Comparison of ENCODE assay signal across 7 cellular contexts in genomic region chr3:122365582-122366378, GRCh38. TPM values are rescaled to one million over a fixed set of nuclear protein-coding genes. Genes with fewer than 3 reads are reported as not detected.
DNase-seq lines count a peak whose midpoint lies in the region; ATAC-seq and TF ChIP-seq lines count a peak whose summit lies in the region.
"Not testable (repeated sequence)": the region's sequence is repeated elsewhere in the genome, so short reads cannot be mapped to it uniquely, and the experiment has no call there.

No MANE protein-coding gene starts in this region.

- H3K27me3 Mint-ChIP-seq in activated naive CD8-positive, alpha-beta T cell treated with anti-CD3 and anti-CD28 coated beads for 36 hours: not testable (repeated sequence)

- not testable (repeated sequence) for H3K4me3 ChIP-seq in HEK293 (ENCODE audit: low read depth, low read length); esophagus (ENCODE audit: low read depth in 1 of 2, low read length in 2 of 2); right lobe of liver

- peaks cover 10% of the 10 kb centered on the region for H3K36me3 Mint-ChIP-seq in activated naive CD8-positive, alpha-beta T cell treated with anti-CD3 and anti-CD28 coated beads for 36 hours

- peak overlapping the region; percentile 71 for H3K27ac Mint-ChIP-seq in activated naive CD8-positive, alpha-beta T cell treated with anti-CD3 and anti-CD28 coated beads for 36 hours

- H3K9me3 ChIP-seq in HEK293 (ENCODE audit: control insufficient read depth, insufficient read depth, low read depth, low read length); esophagus (ENCODE audit: control insufficient read depth in 2 of 2, insufficient read depth in 1 of 2, low read depth in 1 of 2, low read length in 1 of 2); right lobe of liver: not testable (repeated sequence)

- H3K36me3 ChIP-seq in HEK293 (ENCODE audit: control insufficient read depth in 2 of 2, insufficient read depth in 1 of 2, low read length in 2 of 2): peaks cover 14 to 68% of the 10 kb centered on the region in 2 experiments
- H3K36me3 ChIP-seq in esophagus (ENCODE audit: control insufficient read depth in 2 of 2, insufficient read depth in 2 of 2, low read length in 1 of 2); right lobe of liver: not testable (repeated sequence)

- not testable (repeated sequence) for H3K9me3 Mint-ChIP-seq in activated naive CD8-positive, alpha-beta T cell treated with anti-CD3 and anti-CD28 coated beads for 36 hours

- ATAC-seq in GM18511 (IDR thresholded peaks at IDR 0.05; ENCODE audit: unreplicated experiment): peak; percentile 92
- ATAC-seq in HG03565 (IDR thresholded peaks at IDR 0.05; ENCODE audit: unreplicated experiment): peak; percentile 73
- ATAC-seq in right lobe of liver: peak; percentile 85 to 96 (median 91)

- not testable (repeated sequence) for H3K4me3 Mint-ChIP-seq in activated naive CD8-positive, alpha-beta T cell treated with anti-CD3 and anti-CD28 coated beads for 36 hours

- not testable (repeated sequence) for H3K4me1 Mint-ChIP-seq in activated naive CD8-positive, alpha-beta T cell treated with anti-CD3 and anti-CD28 coated beads for 36 hours

- H3K27me3 ChIP-seq in esophagus (ENCODE audit: control insufficient read depth in 1 of 2, insufficient read depth in 2 of 2, low read length in 2 of 2); right lobe of liver: not testable (repeated sequence)

- POLR2A ChIA-PET in HEK293 (lab: Yijun Ruan, JAX): not testable (repeated sequence)

- TF ChIP-seq POLR2A in right lobe of liver (IDR thresholded peaks at IDR 0.05): not testable (repeated sequence)

- CTCF ChIA-PET in HEK293 (lab: Yijun Ruan, JAX): interaction anchor here (0.7 to 1.3 kb wide), 2 partner anchors 27 to 76 kb away, joined by 4 read pairs; no protein-coding TSS in a partner anchor

- H3K4me1 ChIP-seq in HEK293 (ENCODE audit: control insufficient read depth, insufficient read depth, low read length); esophagus (ENCODE audit: control insufficient read depth in 2 of 2, insufficient read depth in 2 of 2, low read length in 1 of 2): not testable (repeated sequence)
- H3K4me1 ChIP-seq in right lobe of liver: peaks cover 0 to 47% (median 11%) of the 10 kb centered on the region in 4 donors

- not testable (repeated sequence) for H3K27ac ChIP-seq in HEK293 (ENCODE audit: extremely low read depth, low read depth, low read length)
- H3K27ac ChIP-seq in esophagus (ENCODE audit: low read depth in 2 of 2, low read length in 1 of 2): peak overlapping the region; percentile 71 to 89
- H3K27ac ChIP-seq in right lobe of liver: peak overlapping the region in 2 of 3 donors; percentile 70 to 72

- TF ChIP-seq CTCF in HEK293 (tag by site-specific recombination; IDR thresholded peaks at IDR 0.05): not testable (repeated sequence)
- TF ChIP-seq CTCF in right lobe of liver (IDR thresholded peaks at IDR 0.05): peak in 1 of 4 donors; percentile 4

- 75 to 84% methylated on average over 10 of the region's 10 CpGs for WGBS in esophagus, 2 donors
- WGBS in right lobe of liver (ENCODE audit: insufficient coverage, low coverage, low lambda C conversion rate, missing lambda C conversion rate): 58% methylated on average over 9 of the region's 10 CpGs

- DNase-seq in RKO (ENCODE audit: low spot score): peak; percentile 83
- not testable (repeated sequence) for DNase-seq in activated naive CD8-positive, alpha-beta T cell treated with anti-CD3 and anti-CD28 coated beads for 36 hours; right lobe of liver

- intact Hi-C loops in right lobe of liver (cut with DNase I): not testable (repeated sequence)

TF ChIP-seq in HEK293, 187 proteins besides CTCF, POLR2A, EP300 and RAD21:
- TF ChIP-seq ZNF555 (tag by site-specific recombination; conservative IDR thresholded peaks at IDR 0.05) (peak; percentile 50), ZNF623 (tag by site-specific recombination; IDR thresholded peaks at IDR 0.05) (peak; percentile 62), ZNF664 (tag by site-specific recombination; IDR thresholded peaks at IDR 0.05) (peak; percentile 13; the same call in 1 of the 2 replicates), ZNF426 (tag by site-specific recombination; IDR thresholded peaks at IDR 0.05) (peak; percentile 59), ZNF140 (tag by site-specific recombination; IDR thresholded peaks at IDR 0.05) (peak; percentile 47; the same call in 1 of the 2 replicates), ZNF518A (tag by site-specific recombination; conservative IDR thresholded peaks at IDR 0.05; ENCODE audit: low read depth) (peak; percentile 75), ZNF558 (tag by site-specific recombination; IDR thresholded peaks at IDR 0.05) (0 out of 2 replicates have a peak, but pooled peaks have one; percentile 19), ZNF394 (tag by site-specific recombination; IDR thresholded peaks at IDR 0.05; ENCODE audit: borderline replicate concordance) (peak; percentile 85; the same call in 1 of the 2 replicates), ZBTB11 (tag by site-specific recombination; conservative IDR thresholded peaks at IDR 0.05; ENCODE audit: low read depth) (peak; percentile 53)

RNA-seq across cellular contexts. Expression of gene MIX23, which starts 17.3 kb away (rescaled TPM):
- 100 to 1,000 TPM; 170 to 210 TPM for total RNA-seq in activated naive CD8-positive, alpha-beta T cell treated with anti-CD3 and anti-CD28 coated beads for 36 hours
- polyA plus RNA-seq in esophagus: 10 to 100 TPM; 32.9 to 41.9 TPM
- 10 to 100 TPM; 21.3 to 36.0 (median 27.1) TPM for total RNA-seq in right lobe of liver

RNA-seq across cellular contexts. Expression of gene FAM162A, which starts 18.2 kb away (rescaled TPM):
- total RNA-seq in activated naive CD8-positive, alpha-beta T cell treated with anti-CD3 and anti-CD28 coated beads for 36 hours: 100 to 1,000 TPM; 147 to 148 TPM
- 100 to 1,000 TPM; 242 TPM for polyA plus RNA-seq in esophagus
- total RNA-seq in right lobe of liver: 10 to 100 TPM; 26.9 to 57.0 (median 51.5) TPM

RNA-seq across cellular contexts. Expression of gene CSTA, which starts 40.7 kb away (rescaled TPM):
- total RNA-seq in activated naive CD8-positive, alpha-beta T cell treated with anti-CD3 and anti-CD28 coated beads for 36 hours: not detected
- polyA plus RNA-seq in esophagus: over 10,000 TPM in 1 of 2 donors, 1,000 to 10,000 TPM in 1; 7,202 to 12,533 TPM
- 10 to 100 TPM in 3 of 6 experiments, 1 to 10 TPM in 3; 4.2 to 19.3 (median 8.6) TPM for total RNA-seq in right lobe of liver

RNA-seq across cellular contexts. Expression of gene WDR5B, which starts 50.1 kb away (rescaled TPM):
- total RNA-seq in activated naive CD8-positive, alpha-beta T cell treated with anti-CD3 and anti-CD28 coated beads for 36 hours: 1 to 10 TPM; 2.4 to 2.5 TPM
- polyA plus RNA-seq in esophagus: 1 to 10 TPM; 1.3 TPM
- total RNA-seq in right lobe of liver: 1 to 10 TPM; 1.4 to 4.0 (median 2.1) TPM

Comparison
In these comparisons a context has a peak if more than half of its experiments do, and no peak if none do; other contexts are left out.
1. RNA of gene MIX23, which starts 17.3 kb away (total RNA-seq): 170 to 210 TPM in activated naive CD8-positive, alpha-beta T cell treated with anti-CD3 and anti-CD28 coated beads for 36 hours; 21.3 to 36.0 TPM in right lobe of liver; every median in the first group is over 4 times any median in the second.
2. RNA of gene CSTA, which starts 40.7 kb away (total RNA-seq): 4.2 to 19.3 TPM in right lobe of liver; not detected in activated naive CD8-positive, alpha-beta T cell treated with anti-CD3 and anti-CD28 coated beads for 36 hours; every median in the first group is over 4 times any median in the second.
3. Peak in every context shown above with its lines, with median percentiles within 50 percentile points of each other: ATAC-seq.